In genomic region chr6:159608961-159609673, GRCh38 we compare ENCODE assay signal across 9 cellular contexts.
DNase-seq lines count a peak whose midpoint lies in the region; ATAC-seq and TF ChIP-seq lines count a peak whose summit lies in the region.
"Had no signal": no experiment of that assay in that cellular context is flagged by ENCODE, and none has a peak within 500 bp of the region (broad histone marks: within the 10 kb centered on the region; RNA-seq: fewer than 3 reads in every experiment).

No MANE protein-coding gene starts in this region.

- H3K27ac ChIP-seq in mesendoderm (ENCODE audit: low read depth, low read length), result no peak overlapping the region
- H3K27ac ChIP-seq in ascending aorta, result no peak overlapping the region

- no peaks in the 10 kb centered on the region for H3K79me2 ChIP-seq in mesendoderm (ENCODE audit: control insufficient read depth, insufficient read depth, low read length)

- peaks cover 0 to 8% (median 0%) of the 10 kb centered on the region in 5 donors for H3K27me3 Mint-ChIP-seq in naive thymus-derived CD8-positive, alpha-beta T cell

- H4K5ac ChIP-seq in mesendoderm (ENCODE audit: low read length), result no peak overlapping the region

- no peak overlapping the region for H2BK120ac ChIP-seq in mesendoderm (ENCODE audit: low read depth, low read length)

- H3K23ac ChIP-seq in mesendoderm (ENCODE audit: low read length), result no peak overlapping the region

- no CpG with 5 or more reads among the region's 6 CpGs for WGBS in mesendoderm (ENCODE audit: extremely low coverage, insufficient coverage, low lambda C conversion rate)

- H3K4me3 Mint-ChIP-seq in naive thymus-derived CD8-positive, alpha-beta T cell, result no peak overlapping the region
- H3K4me3 Mint-ChIP-seq: CD4-positive, CD25-positive, alpha-beta regulatory T cell had no signal

- peak in 1 of 3 experiments; percentile 30 for TF ChIP-seq CTCF in ascending aorta (IDR thresholded peaks at IDR 0.05)

- no peaks in the 10 kb centered on the region for H3K79me1 ChIP-seq in mesendoderm (ENCODE audit: low read length)

- H3K4ac ChIP-seq in mesendoderm (ENCODE audit: low read depth, low read length), result no peak overlapping the region

- intact Hi-C loops in ascending aorta (cut with DNase I), result no loop called here

- peaks cover 0 to 19% (median 3%) of the 10 kb centered on the region in 3 donors for H3K36me3 Mint-ChIP-seq in naive thymus-derived CD8-positive, alpha-beta T cell
- H3K36me3 Mint-ChIP-seq: CD4-positive, CD25-positive, alpha-beta regulatory T cell had no signal

- no peak overlapping the region for H3K18ac ChIP-seq in mesendoderm (ENCODE audit: low read length)

- H3K4me3 ChIP-seq in adipocyte (ENCODE audit: low read length), result no peak overlapping the region
- H3K4me3 ChIP-seq in mesendoderm (ENCODE audit: low read length), result no peak overlapping the region
- no peak overlapping the region for H3K4me3 ChIP-seq in ascending aorta

- H3K9ac ChIP-seq in adipocyte (ENCODE audit: low read length), result no peak overlapping the region
- H3K9ac ChIP-seq in mesendoderm (ENCODE audit: low read length), result no peak overlapping the region

- H3K36me3 ChIP-seq in adipocyte (ENCODE audit: control insufficient read depth, insufficient read depth, low read length, severe bottlenecking) (no peaks in the 10 kb centered on the region), mesendoderm (ENCODE audit: control insufficient read depth, insufficient read depth, low read length) (no peaks in the 10 kb centered on the region), ascending aorta (no peaks in the 10 kb centered on the region)

- no peak overlapping the region for H3K4me2 ChIP-seq in mesendoderm (ENCODE audit: low read length)

- H3K27ac Mint-ChIP-seq in naive thymus-derived CD8-positive, alpha-beta T cell, result no peak overlapping the region
- H3K27ac Mint-ChIP-seq: CD4-positive, CD25-positive, alpha-beta regulatory T cell had no signal

- DNase-seq in NCI-H345 (lab: John Stamatoyannopoulos, UW) (peak; percentile 5), NCI-H345 treated with DMSO at 0.1 percent for 48 hours (lab: John Stamatoyannopoulos, UW; ENCODE audit: unreplicated experiment) (no peak), adipocyte (ENCODE audit: low read depth) (peak; percentile 41), mesendoderm (peak; percentile 81), ascending aorta (ENCODE audit: low spot score in 2 of 2) (no peak)
- no peak for DNase-seq in naive thymus-derived CD8-positive, alpha-beta T cell

- POLR2A ChIA-PET in naive thymus-derived CD8-positive, alpha-beta T cell (lab: Charles Lee), result no interaction called here

- H3K4me1 Mint-ChIP-seq in naive thymus-derived CD8-positive, alpha-beta T cell, result no peaks in the 10 kb centered on the region

- H2AK5ac ChIP-seq in mesendoderm (ENCODE audit: low read length), result no peak overlapping the region

- peaks cover 9% of the 10 kb centered on the region for H3K4me1 ChIP-seq in adipocyte (ENCODE audit: control insufficient read depth, insufficient read depth, low read length)
- no peaks in the 10 kb centered on the region for H3K4me1 ChIP-seq in mesendoderm (ENCODE audit: control insufficient read depth, low read depth, low read length)
- H3K4me1 ChIP-seq in ascending aorta, result no peaks in the 10 kb centered on the region

- H2BK5ac ChIP-seq in mesendoderm (ENCODE audit: low read length), result no peak overlapping the region

- H2BK15ac ChIP-seq in mesendoderm (replicated peaks; ENCODE audit: low read depth), result no peak overlapping the region

- H3K27me3 ChIP-seq in adipocyte (replicated peaks; ENCODE audit: control insufficient read depth, insufficient read depth, low read length), result no peaks in the 10 kb centered on the region
- no peaks in the 10 kb centered on the region for H3K27me3 ChIP-seq in mesendoderm (ENCODE audit: insufficient read depth, low read length, poor library complexity)
- H3K27me3 ChIP-seq in ascending aorta, result no peaks in the 10 kb centered on the region

- no peak overlapping the region for H3K56ac ChIP-seq in mesendoderm (ENCODE audit: low read length)

- ATAC-seq in HG02885 (IDR thresholded peaks at IDR 0.05; ENCODE audit: poor library complexity, unreplicated experiment) (peak; percentile 62), GM18873 (IDR thresholded peaks at IDR 0.05; ENCODE audit: low FRiP score, unreplicated experiment) (no peak)
- ATAC-seq in naive thymus-derived CD8-positive, alpha-beta T cell, result no peak

- no peak overlapping the region for H4K8ac ChIP-seq in mesendoderm (ENCODE audit: low read depth, low read length)

- peaks cover 0 to 21% (median 11%) of the 10 kb centered on the region in 9 donors for H3K9me3 Mint-ChIP-seq in naive thymus-derived CD8-positive, alpha-beta T cell

- H3K9me3 ChIP-seq in adipocyte (ENCODE audit: control insufficient read depth, low read length) (no peaks in the 10 kb centered on the region), ascending aorta (no peaks in the 10 kb centered on the region)

Comparison
In these comparisons a context has a peak if more than half of its experiments do, and no peak if none do; other contexts are left out.
1. DNase-seq: peak in NCI-H345 (single experiment), adipocyte (single experiment) and mesendoderm (single experiment); none in NCI-H345 treated with DMSO at 0.1 percent for 48 hours (single experiment), ascending aorta (0 of 2) and naive thymus-derived CD8-positive, alpha-beta T cell (0 of 10).